In genomic region chr10:77886795-77887355, GRCh38 we compare ENCODE assay signal across 17 cellular contexts. TPM values are rescaled to one million over a fixed set of nuclear protein-coding genes. Genes with fewer than 3 reads are reported as not detected.
A peak's percentile ranks its signal among the peaks of the same experiment; 100 is the strongest.
DNase-seq lines count a peak whose midpoint lies in the region; ATAC-seq and TF ChIP-seq lines count a peak whose summit lies in the region.
"Had no signal": no experiment of that assay in that cellular context is flagged by ENCODE, and none has a peak within 500 bp of the region (broad histone marks: within the 10 kb centered on the region; RNA-seq: fewer than 3 reads in every experiment).

No MANE protein-coding gene starts in this region.

- no peaks in the 10 kb centered on the region for H3K9me3 Mint-ChIP-seq in activated CD4-positive, alpha-beta T cell treated with anti-CD3 and anti-CD28 coated beads, Interleukin-2, amount 10 ng/mL, durations not matched to agents 24 days and 14 days
- H3K9me3 Mint-ChIP-seq: activated naive CD4-positive, alpha-beta T cell treated with anti-CD3 and anti-CD28 coated beads, Interleukin-2, amount 50 U/mL, for 72 hours; stimulated activated naive B cell treated with anti-CD40 and anti-IgM and Interleukin-4, amounts not matched to agents 10 μg/mL and 1 μg/mL and 100 μg/mL, for 72 hours had no signal

- H3K27me3 ChIP-seq in HUES6 (ENCODE audit: control insufficient read depth, insufficient read depth, low read length) (no peaks in the 10 kb centered on the region), neural cell (ENCODE audit: insufficient read depth, low read depth, low read length) (no peaks in the 10 kb centered on the region)

- no peak overlapping the region for H3K4me2 ChIP-seq in neural cell (ENCODE audit: low read length)

- no peaks in the 10 kb centered on the region for H4K20me1 ChIP-seq in neural cell (ENCODE audit: insufficient read depth)

- H3K4me1 Mint-ChIP-seq in activated CD4-positive, alpha-beta T cell treated with anti-CD3 and anti-CD28 coated beads, Interleukin-2, amount 10 ng/mL, durations not matched to agents 24 days and 14 days, result peaks cover 4% of the 10 kb centered on the region
- H3K4me1 Mint-ChIP-seq: B cell; stimulated activated naive B cell treated with anti-CD40 and anti-IgM and Interleukin-4, amounts not matched to agents 10 μg/mL and 1 μg/mL and 100 μg/mL, for 72 hours had no signal

- H3K79me2 ChIP-seq in neural cell (replicated peaks; ENCODE audit: insufficient read depth, low read length), result peaks cover 51% of the 10 kb centered on the region

- H3K9me2 ChIP-seq in neural cell (ENCODE audit: insufficient read depth, low read length), result no peaks in the 10 kb centered on the region

- H3K27ac ChIP-seq in HUES6 (ENCODE audit: low read depth, low read length) (no peak overlapping the region), coronary artery (peak overlapping the region; percentile 15 to 76), neural cell (ENCODE audit: low read length) (peak overlapping the region; percentile 83), substantia nigra (ENCODE audit: low read depth, low read length, poor library complexity, severe bottlenecking) (peak overlapping the region; percentile 23)

- TF ChIP-seq EP300 in neural cell (conservative IDR thresholded peaks at IDR 0.05; ENCODE audit: poor library complexity, severe bottlenecking), result no peak

- no peak for ATAC-seq in HG03045 (IDR thresholded peaks at IDR 0.05; ENCODE audit: unreplicated experiment)
- ATAC-seq in GM21786 (IDR thresholded peaks at IDR 0.05; ENCODE audit: unreplicated experiment), result no peak
- ATAC-seq: activated CD4-positive, CD25-positive, alpha-beta regulatory T cell treated with anti-CD3 and anti-CD28 coated beads, Interleukin-2, amount 50 U/mL, for 24 hours; activated naive CD4-positive, alpha-beta T cell treated with anti-CD3 and anti-CD28 coated beads, Interleukin-2, amount 50 U/mL, for 72 hours; Panc1; stimulated activated naive B cell treated with anti-CD40 and anti-IgM and Interleukin-4, amounts not matched to agents 10 μg/mL and 1 μg/mL and 100 μg/mL, for 72 hours had no signal

- H3K9ac ChIP-seq in HUES6 (ENCODE audit: low read length) (peak overlapping the region; percentile 29), neural cell (ENCODE audit: low read length) (peak overlapping the region; percentile 59)

- H3K9me3 ChIP-seq in HUES6 (ENCODE audit: control insufficient read depth, insufficient read depth, low read depth, low read length) (no peaks in the 10 kb centered on the region), neural cell (ENCODE audit: low read length) (no peaks in the 10 kb centered on the region)

- H3K4me1 ChIP-seq in HUES6 (ENCODE audit: control insufficient read depth, insufficient read depth, low read length), result peaks cover 82% of the 10 kb centered on the region

- H3K36me3 Mint-ChIP-seq in activated CD4-positive, alpha-beta T cell treated with anti-CD3 and anti-CD28 coated beads, Interleukin-2, amount 10 ng/mL, durations not matched to agents 24 days and 14 days (ENCODE audit: low read depth), result no peaks in the 10 kb centered on the region
- H3K36me3 Mint-ChIP-seq: activated naive CD4-positive, alpha-beta T cell treated with anti-CD3 and anti-CD28 coated beads, Interleukin-2, amount 50 U/mL, for 72 hours; stimulated activated naive B cell treated with anti-CD40 and anti-IgM and Interleukin-4, amounts not matched to agents 10 μg/mL and 1 μg/mL and 100 μg/mL, for 72 hours had no signal

- no peak for TF ChIP-seq RAD21 in neural cell (conservative IDR thresholded peaks at IDR 0.05)

- no peaks in the 10 kb centered on the region for H3K36me3 ChIP-seq in HUES6 (ENCODE audit: control insufficient read depth, insufficient read depth, low read length)
- H3K36me3 ChIP-seq in neural cell (ENCODE audit: insufficient read depth, low read length), result no peaks in the 10 kb centered on the region

- no peak overlapping the region for H3K4me3 Mint-ChIP-seq in activated CD4-positive, alpha-beta T cell treated with anti-CD3 and anti-CD28 coated beads, Interleukin-2, amount 10 ng/mL, durations not matched to agents 24 days and 14 days
- H3K4me3 Mint-ChIP-seq: B cell; stimulated activated naive B cell treated with anti-CD40 and anti-IgM and Interleukin-4, amounts not matched to agents 10 μg/mL and 1 μg/mL and 100 μg/mL, for 72 hours had no signal

- intact Hi-C loops in activated CD4-positive, alpha-beta T cell treated with anti-CD3 and anti-CD28 coated beads, Interleukin-2, amount 10 ng/mL, durations not matched to agents 24 days and 14 days (cut with micrococcal nuclease), result no loop called here

- H3F3A ChIP-seq in neural cell (ENCODE audit: insufficient read depth, low read length, poor library complexity, severe bottlenecking), result peaks cover 7% of the 10 kb centered on the region

- H2AFZ ChIP-seq in neural cell (ENCODE audit: low read depth, low read length), result no peak overlapping the region

- TF ChIP-seq CTCF in coronary artery (IDR thresholded peaks at IDR 0.05) (no peak), neural cell (IDR thresholded peaks at IDR 0.05; ENCODE audit: poor library complexity, severe bottlenecking) (no peak)

- H3K4me3 ChIP-seq in HUES6 (ENCODE audit: low read depth, low read length) (no peak overlapping the region), coronary artery (no peak overlapping the region), neural cell (ENCODE audit: low read length) (no peak overlapping the region)

- no peak overlapping the region for H3K27ac Mint-ChIP-seq in activated CD4-positive, alpha-beta T cell treated with anti-CD3 and anti-CD28 coated beads, Interleukin-2, amount 10 ng/mL, durations not matched to agents 24 days and 14 days
- H3K27ac Mint-ChIP-seq: activated naive CD4-positive, alpha-beta T cell treated with anti-CD3 and anti-CD28 coated beads, Interleukin-2, amount 50 U/mL, for 72 hours; B cell; stimulated activated naive B cell treated with anti-CD40 and anti-IgM and Interleukin-4, amounts not matched to agents 10 μg/mL and 1 μg/mL and 100 μg/mL, for 72 hours had no signal

- DNase-seq in coronary artery (ENCODE audit: low spot score) (no peak), substantia nigra (lab: John Stamatoyannopoulos, UW) (no peak)
- no peak for DNase-seq in activated CD4-positive, alpha-beta T cell treated with anti-CD3 and anti-CD28 coated beads, Interleukin-2, amount 10 ng/mL, durations not matched to agents 24 days and 14 days
- DNase-seq in stimulated activated CD4-positive, alpha-beta T cell treated with anti-CD3 and anti-CD28 coated beads, Interleukin-4, amount 100 ng/mL, for 24 hours, result no peak
- DNase-seq: central memory CD4-positive, alpha-beta T cell; NCI-H187; NCI-H510A treated with DMSO at 0.1 percent for 48 hours; stimulated activated naive B cell treated with anti-CD40 and anti-IgM and Interleukin-4, amounts not matched to agents 10 μg/mL and 1 μg/mL and 100 μg/mL, for 72 hours; T-helper 1 cell had no signal

- no peaks in the 10 kb centered on the region for H3K27me3 Mint-ChIP-seq in activated CD4-positive, alpha-beta T cell treated with anti-CD3 and anti-CD28 coated beads, Interleukin-2, amount 10 ng/mL, durations not matched to agents 24 days and 14 days
- H3K27me3 Mint-ChIP-seq: B cell; stimulated activated naive B cell treated with anti-CD40 and anti-IgM and Interleukin-4, amounts not matched to agents 10 μg/mL and 1 μg/mL and 100 μg/mL, for 72 hours had no signal

TF ChIP-seq in neural cell, 6 proteins besides CTCF, POLR2A, EP300 and RAD21:
- no peak for TF ChIP-seq TAF1 (IDR thresholded peaks at IDR 0.05; ENCODE audit: low read depth)
- TF ChIP-seq SMC3 (conservative IDR thresholded peaks at IDR 0.05; ENCODE audit: poor library complexity), result no peak
- TF ChIP-seq POLR2AphosphoS5 (IDR thresholded peaks at IDR 0.05), result no peak
- TF ChIP-seq EZH2 (IDR thresholded peaks at IDR 0.05; ENCODE audit: borderline replicate concordance, insufficient read depth, low read length, poor library complexity, severe bottlenecking), result no peak
- TF ChIP-seq REST (IDR thresholded peaks at IDR 0.05; ENCODE audit: borderline replicate concordance), result no peak
- TF ChIP-seq MXI1 (conservative IDR thresholded peaks at IDR 0.05; ENCODE audit: poor library complexity, severe bottlenecking), result no peak

RNA-seq across cellular contexts. Expression of gene DLG5, which starts 39.7 kb away (rescaled TPM):
- 72.9 and 84.0 TPM in 2 replicates for polyA plus RNA-seq in neural cell
- polyA minus RNA-seq in neural cell, result 103 and 105 TPM in 2 replicates
- 5.2 and 5.4 TPM in 2 replicates for total RNA-seq in activated CD4-positive, alpha-beta T cell treated with anti-CD3 and anti-CD28 coated beads, Interleukin-2, amount 10 ng/mL, durations not matched to agents 24 days and 14 days
